ENCODE assay signal across 13 cellular contexts in the genomic region with DNA sequence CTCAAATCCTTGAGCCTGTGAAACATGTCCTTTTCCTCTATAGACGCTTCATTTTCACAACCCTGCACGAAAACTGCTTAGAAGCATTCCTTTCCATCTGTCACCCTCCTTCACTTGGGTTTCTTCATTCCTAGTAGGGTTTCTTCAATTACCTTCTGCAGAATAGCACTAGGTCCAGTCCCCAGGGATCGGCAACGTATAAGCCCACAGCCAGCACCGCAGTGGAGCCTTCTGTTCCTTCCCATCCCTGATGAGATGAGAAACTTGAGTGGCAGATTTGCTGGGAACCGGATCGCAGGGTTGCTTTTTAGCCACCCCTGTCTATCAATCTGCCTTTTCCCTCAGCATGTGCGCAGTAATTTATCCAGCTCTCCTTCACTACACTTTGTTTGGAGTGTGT.
DNase-seq lines count a peak whose midpoint lies in the region; ATAC-seq and TF ChIP-seq lines count a peak whose summit lies in the region.
"Had no signal": no experiment of that assay in that cellular context is flagged by ENCODE, and none has a peak within 500 bp of the region (broad histone marks: within the 10 kb centered on the region; RNA-seq: fewer than 3 reads in every experiment).

No MANE protein-coding gene starts in this region.

- H3K4me1 Mint-ChIP-seq in CD8-positive, alpha-beta T cell (ENCODE audit: low read depth): peaks cover 14% of the 10 kb centered on the region
- peaks cover 17% of the 10 kb centered on the region for H3K4me1 Mint-ChIP-seq in HFFc6 (ENCODE audit: low read depth)
- H3K4me1 Mint-ChIP-seq in activated CD8-positive, alpha-beta T cell treated with anti-CD3 and anti-CD28 coated beads, Interleukin-2, amount 10 ng/mL, durations not matched to agents 7 days and 5 days (ENCODE audit: low read depth): peaks cover 10% of the 10 kb centered on the region
- peaks cover 9 to 12% of the 10 kb centered on the region in 2 donors for H3K4me1 Mint-ChIP-seq in natural killer cell treated with Interleukin-12 subunit alpha and Interleukin-12 subunit beta and Interleukin-15 and Interleukin-18, amount 100 ng/mL, for 72 hours (ENCODE audit: low read depth in 2 of 2)

- intact Hi-C loops in CD8-positive, alpha-beta T cell (cut with DNase I, micrococcal nuclease): loop anchor here (2.0 to 10.0 kb wide), 2 partner anchors 474 to 1466 kb away; no protein-coding TSS in a partner anchor

- CTCF ChIA-PET in CD8-positive, alpha-beta T cell (lab: Charles Lee): interaction anchor here (0.6 to 2.4 kb wide), 6 partner anchors 8 to 1212 kb away, joined by 3 to 15 read pairs (median 4); no protein-coding TSS in a partner anchor
- CTCF ChIA-PET in activated CD8-positive, alpha-beta T cell treated with anti-CD3 and anti-CD28 coated beads, Interleukin-2, amount 10 ng/mL, durations not matched to agents 7 days and 5 days (lab: Charles Lee): interaction anchor here (1.3 to 2.9 kb wide), 5 partner anchors 8 to 51 kb away, joined by 5 to 23 read pairs (median 8); no protein-coding TSS in a partner anchor

- peak overlapping the region; percentile 91 for H3K4me3 Mint-ChIP-seq in CD8-positive, alpha-beta T cell
- peak overlapping the region; percentile 89; the same call in 1 of the 2 replicates for H3K4me3 Mint-ChIP-seq in HFFc6
- peak overlapping the region; percentile 80 for H3K4me3 Mint-ChIP-seq in activated CD8-positive, alpha-beta T cell treated with anti-CD3 and anti-CD28 coated beads, Interleukin-2, amount 10 ng/mL, durations not matched to agents 7 days and 5 days
- H3K4me3 Mint-ChIP-seq in natural killer cell treated with Interleukin-12 subunit alpha and Interleukin-12 subunit beta and Interleukin-15 and Interleukin-18, amount 100 ng/mL, for 72 hours: peak overlapping the region; percentile 65

- no peaks in the 10 kb centered on the region for H3K36me3 ChIP-seq in CD8-positive, alpha-beta T cell (ENCODE audit: insufficient read depth, low read length)
- H3K36me3 ChIP-seq: colonic mucosa, heart right ventricle, right lobe of liver had no signal

- H3K9me3 Mint-ChIP-seq in CD8-positive, alpha-beta T cell: no peaks in the 10 kb centered on the region
- H3K9me3 Mint-ChIP-seq in HFFc6: no peaks in the 10 kb centered on the region
- no peaks in the 10 kb centered on the region for H3K9me3 Mint-ChIP-seq in activated CD8-positive, alpha-beta T cell treated with anti-CD3 and anti-CD28 coated beads, Interleukin-2, amount 10 ng/mL, durations not matched to agents 7 days and 5 days (ENCODE audit: insufficient read depth)
- no peaks in the 10 kb centered on the region for H3K9me3 Mint-ChIP-seq in natural killer cell treated with Interleukin-12 subunit alpha and Interleukin-12 subunit beta and Interleukin-15 and Interleukin-18, amount 100 ng/mL, for 72 hours

- no peak for TF ChIP-seq CTCF in CD8-positive, alpha-beta T cell (IDR thresholded peaks at IDR 0.05)
- no peak for TF ChIP-seq CTCF in HFFc6 (IDR thresholded peaks at IDR 0.05)

- H3K9me3 ChIP-seq in CD8-positive, alpha-beta T cell (ENCODE audit: low read length): no peaks in the 10 kb centered on the region
- H3K9me3 ChIP-seq: colonic mucosa, right lobe of liver had no signal

- no peak overlapping the region for H3K4me3 ChIP-seq in CD8-positive, alpha-beta T cell (ENCODE audit: low read depth, low read length)

- DNase-seq in CD8-positive, alpha-beta T cell: no peak
- DNase-seq in HFFc6: no peak
- DNase-seq in activated CD8-positive, alpha-beta T cell treated with anti-CD3 and anti-CD28 coated beads, Interleukin-2, amount 10 ng/mL, durations not matched to agents 7 days and 5 days: no peak
- DNase-seq in natural killer cell treated with Interleukin-12 subunit alpha and Interleukin-12 subunit beta and Interleukin-15 and Interleukin-18, amount 100 ng/mL, for 72 hours (ENCODE audit: low spot score): no peak
- no peak for DNase-seq in substantia nigra (lab: John Stamatoyannopoulos, UW)
- DNase-seq in activated gamma-delta T cell treated with Interleukin-2 at 50 U/mL for 16 hours: no peak
- no peak for DNase-seq in SHP77 treated with DMSO at 0.1 percent for 48 hours (lab: John Stamatoyannopoulos, UW)
- DNase-seq: colonic mucosa, GOT3, heart right ventricle, NCI-H1417 treated with DMSO at 0.1 percent for 48 hours, right lobe of liver had no signal

- no peak overlapping the region for H3K27ac Mint-ChIP-seq in CD8-positive, alpha-beta T cell
- H3K27ac Mint-ChIP-seq in HFFc6: no peak overlapping the region
- H3K27ac Mint-ChIP-seq in activated CD8-positive, alpha-beta T cell treated with anti-CD3 and anti-CD28 coated beads, Interleukin-2, amount 10 ng/mL, durations not matched to agents 7 days and 5 days: no peak overlapping the region
- no peak overlapping the region for H3K27ac Mint-ChIP-seq in natural killer cell treated with Interleukin-12 subunit alpha and Interleukin-12 subunit beta and Interleukin-15 and Interleukin-18, amount 100 ng/mL, for 72 hours

- H3K27me3 ChIP-seq in CD8-positive, alpha-beta T cell (ENCODE audit: insufficient read depth, low read length): no peaks in the 10 kb centered on the region
- H3K27me3 ChIP-seq: colonic mucosa, right lobe of liver had no signal

- peaks cover 42% of the 10 kb centered on the region for H3K27me3 Mint-ChIP-seq in CD8-positive, alpha-beta T cell (ENCODE audit: low read depth)
- H3K27me3 Mint-ChIP-seq in HFFc6 (ENCODE audit: insufficient read depth): peaks cover 22% of the 10 kb centered on the region
- H3K27me3 Mint-ChIP-seq in activated CD8-positive, alpha-beta T cell treated with anti-CD3 and anti-CD28 coated beads, Interleukin-2, amount 10 ng/mL, durations not matched to agents 7 days and 5 days (ENCODE audit: low read depth): peaks cover 32% of the 10 kb centered on the region
- peaks cover 28 to 46% of the 10 kb centered on the region in 2 donors for H3K27me3 Mint-ChIP-seq in natural killer cell treated with Interleukin-12 subunit alpha and Interleukin-12 subunit beta and Interleukin-15 and Interleukin-18, amount 100 ng/mL, for 72 hours

- ATAC-seq in CD8-positive, alpha-beta T cell: no peak
- no peak for ATAC-seq in activated CD8-positive, alpha-beta T cell treated with anti-CD3 and anti-CD28 coated beads, Interleukin-2, amount 10 ng/mL, durations not matched to agents 7 days and 5 days
- ATAC-seq in natural killer cell treated with Interleukin-12 subunit alpha and Interleukin-12 subunit beta and Interleukin-15 and Interleukin-18, amount 100 ng/mL, for 72 hours: no peak
- ATAC-seq in SK-N-SH treated with all-trans-retinoic acid at 6 μM for 48 hours: no peak

- peaks cover 2% of the 10 kb centered on the region for H3K36me3 Mint-ChIP-seq in CD8-positive, alpha-beta T cell
- no peaks in the 10 kb centered on the region for H3K36me3 Mint-ChIP-seq in HFFc6 (ENCODE audit: low read depth)
- no peaks in the 10 kb centered on the region for H3K36me3 Mint-ChIP-seq in activated CD8-positive, alpha-beta T cell treated with anti-CD3 and anti-CD28 coated beads, Interleukin-2, amount 10 ng/mL, durations not matched to agents 7 days and 5 days (ENCODE audit: low read depth)
- no peaks in the 10 kb centered on the region for H3K36me3 Mint-ChIP-seq in natural killer cell treated with Interleukin-12 subunit alpha and Interleukin-12 subunit beta and Interleukin-15 and Interleukin-18, amount 100 ng/mL, for 72 hours

- peaks cover 5% of the 10 kb centered on the region for H3K4me1 ChIP-seq in CD8-positive, alpha-beta T cell (ENCODE audit: insufficient read depth, low read length)
- H3K4me1 ChIP-seq: colonic mucosa had no signal

- H3K27ac ChIP-seq in CD8-positive, alpha-beta T cell (ENCODE audit: low read depth, low read length): no peak overlapping the region
- H3K27ac ChIP-seq in substantia nigra (ENCODE audit: low read depth, low read length, poor library complexity, severe bottlenecking): no peak overlapping the region
- H3K27ac ChIP-seq: colonic mucosa, heart right ventricle, right lobe of liver had no signal

- POLR2A ChIA-PET in CD8-positive, alpha-beta T cell (lab: Charles Lee): no interaction called here
- POLR2A ChIA-PET in activated CD8-positive, alpha-beta T cell treated with anti-CD3 and anti-CD28 coated beads, Interleukin-2, amount 10 ng/mL, durations not matched to agents 7 days and 5 days (lab: Charles Lee): no interaction called here

TF ChIP-seq in SK-N-SH treated with all-trans-retinoic acid at 6 μM for 48 hours, 23 proteins besides CTCF, POLR2A, EP300 and RAD21 (continues in another document):
- TF ChIP-seq, protein P1, sequence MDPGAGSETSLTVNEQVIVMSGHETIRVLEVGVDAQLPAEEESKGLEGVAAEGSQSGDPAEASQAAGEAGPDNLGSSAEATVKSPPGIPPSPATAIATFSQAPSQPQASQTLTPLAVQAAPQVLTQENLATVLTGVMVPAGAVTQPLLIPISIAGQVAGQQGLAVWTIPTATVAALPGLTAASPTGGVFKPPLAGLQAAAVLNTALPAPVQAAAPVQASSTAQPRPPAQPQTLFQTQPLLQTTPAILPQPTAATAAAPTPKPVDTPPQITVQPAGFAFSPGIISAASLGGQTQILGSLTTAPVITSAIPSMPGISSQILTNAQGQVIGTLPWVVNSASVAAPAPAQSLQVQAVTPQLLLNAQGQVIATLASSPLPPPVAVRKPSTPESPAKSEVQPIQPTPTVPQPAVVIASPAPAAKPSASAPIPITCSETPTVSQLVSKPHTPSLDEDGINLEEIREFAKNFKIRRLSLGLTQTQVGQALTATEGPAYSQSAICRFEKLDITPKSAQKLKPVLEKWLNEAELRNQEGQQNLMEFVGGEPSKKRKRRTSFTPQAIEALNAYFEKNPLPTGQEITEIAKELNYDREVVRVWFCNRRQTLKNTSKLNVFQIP (CRISPR knock-in tag; IDR thresholded peaks at IDR 0.05; ENCODE audit: borderline replicate concordance, low read depth): no peak
- no peak for TF ChIP-seq ARNTL (CRISPR knock-in tag; IDR thresholded peaks at IDR 0.05; ENCODE audit: borderline replicate concordance, low read depth)
- no peak for TF ChIP-seq RARB (CRISPR knock-in tag; IDR thresholded peaks at IDR 0.05)
- no peak for TF ChIP-seq ZNF70 (CRISPR knock-in tag; IDR thresholded peaks at IDR 0.05)
- no peak for TF ChIP-seq ZNF565 (CRISPR knock-in tag; conservative IDR thresholded peaks at IDR 0.05; ENCODE audit: low read depth)
- TF ChIP-seq ZNF8 (CRISPR knock-in tag; IDR thresholded peaks at IDR 0.05): no peak
- no peak for TF ChIP-seq ZFP30 (CRISPR knock-in tag; IDR thresholded peaks at IDR 0.05)
